In the genomic region with DNA sequence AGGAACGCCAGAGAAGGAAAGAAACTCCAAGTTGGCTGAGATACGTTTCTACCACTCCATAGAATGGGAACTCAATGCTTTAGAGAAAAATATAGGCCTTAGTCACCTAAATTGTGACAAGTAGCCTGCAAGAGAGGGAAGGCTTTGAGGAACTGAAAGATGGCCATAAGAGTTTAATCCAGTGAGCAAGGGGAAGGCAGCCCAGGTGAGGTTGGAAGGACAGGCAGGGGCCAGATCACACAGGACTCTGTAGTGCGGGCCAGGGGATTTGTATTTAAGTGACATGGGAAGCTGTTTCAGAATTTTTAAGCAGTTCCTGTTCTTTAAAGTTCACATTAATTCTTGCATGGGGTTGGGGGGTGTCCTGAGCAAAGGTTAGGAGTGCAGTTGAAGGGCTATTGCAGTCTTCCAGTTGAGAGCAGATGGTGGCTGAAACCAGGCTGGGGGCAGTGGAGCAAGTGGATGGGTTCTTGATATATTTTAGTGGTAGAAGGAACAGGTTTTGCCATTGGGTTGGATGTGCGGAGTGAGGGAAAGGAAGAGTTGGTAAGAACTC, we compare ENCODE assay signal across 11 cellular contexts.
DNase-seq lines count a peak whose midpoint lies in the region; ATAC-seq and TF ChIP-seq lines count a peak whose summit lies in the region.
"Had no signal": no experiment of that assay in that cellular context is flagged by ENCODE, and none has a peak within 500 bp of the region (broad histone marks: within the 10 kb centered on the region; RNA-seq: fewer than 3 reads in every experiment).

No MANE protein-coding gene starts in this region.

- H3K4me3 Mint-ChIP-seq in CD4-positive, alpha-beta T cell = no peak overlapping the region

- H3K4me3 ChIP-seq in hepatocyte = no peak overlapping the region
- H3K4me3 ChIP-seq: coronary artery had no signal

- H3K36me3 Mint-ChIP-seq in CD4-positive, alpha-beta T cell (ENCODE audit: low read depth) = no peaks in the 10 kb centered on the region

- H3K27ac ChIP-seq in CD4-positive, alpha-beta T cell (ENCODE audit: low read depth, low read length) = peak overlapping the region; percentile 39
- peak overlapping the region; percentile 62 for H3K27ac ChIP-seq in hepatocyte

- TF ChIP-seq CTCF in CD4-positive, alpha-beta T cell (IDR thresholded peaks at IDR 0.05) = no peak
- no peak for TF ChIP-seq CTCF in hepatocyte (IDR thresholded peaks at IDR 0.05; ENCODE audit: poor library complexity)

- peaks cover 5% of the 10 kb centered on the region for H3K4me1 ChIP-seq in hepatocyte (ENCODE audit: insufficient read depth)

- H3K4me2 ChIP-seq in hepatocyte = peak overlapping the region; percentile 57

- no peak for ATAC-seq in CD4-positive, alpha-beta T cell (ENCODE audit: poor library complexity)
- ATAC-seq in GM19463 (IDR thresholded peaks at IDR 0.05; ENCODE audit: unreplicated experiment) = peak; percentile 36
- peak; percentile 35 for ATAC-seq in HG03135 (IDR thresholded peaks at IDR 0.05; ENCODE audit: unreplicated experiment)
- ATAC-seq: Panc1 had no signal

- 92% methylated on average over 4 of the region's 4 CpGs for WGBS in hepatocyte (ENCODE audit: low lambda C conversion rate, missing lambda C conversion rate)

- no peak overlapping the region for H3K27ac Mint-ChIP-seq in CD4-positive, alpha-beta T cell

- H3K27me3 Mint-ChIP-seq in CD4-positive, alpha-beta T cell = no peaks in the 10 kb centered on the region

- H3K9me3 Mint-ChIP-seq in CD4-positive, alpha-beta T cell = no peaks in the 10 kb centered on the region

- no peaks in the 10 kb centered on the region for H3K27me3 ChIP-seq in CD4-positive, alpha-beta T cell (ENCODE audit: control insufficient read depth, insufficient read depth, low read length)
- H3K27me3 ChIP-seq in hepatocyte = no peaks in the 10 kb centered on the region

- POLR2A ChIA-PET in CD4-positive, alpha-beta T cell (lab: Charles Lee) = interaction anchor here (0.8 to 1.3 kb wide), 4 partner anchors 22 to 944 kb away, joined by 3 read pairs; a partner anchor contains a TSS

- CTCF ChIA-PET in CD4-positive, alpha-beta T cell (lab: Charles Lee) = no interaction called here

- intact Hi-C loops in CD4-positive, alpha-beta T cell (cut with DNase I, micrococcal nuclease) = loop anchor here (5.0 kb wide), 2 partner anchors 141 to 1576 kb away; a partner anchor contains a TSS

- no peaks in the 10 kb centered on the region for H3K9me3 ChIP-seq in CD4-positive, alpha-beta T cell (ENCODE audit: control insufficient read depth, low read length)
- H3K9me3 ChIP-seq in hepatocyte (ENCODE audit: low read depth) = no peaks in the 10 kb centered on the region

- H3K79me2 ChIP-seq in hepatocyte = no peaks in the 10 kb centered on the region

- no peaks in the 10 kb centered on the region for H3K36me3 ChIP-seq in hepatocyte (replicated peaks; ENCODE audit: insufficient read depth, low read depth)

- no peak overlapping the region for H2AFZ ChIP-seq in hepatocyte

- H3K4me1 Mint-ChIP-seq in CD4-positive, alpha-beta T cell (ENCODE audit: low read depth) = no peaks in the 10 kb centered on the region

- DNase-seq in CD4-positive, alpha-beta T cell = no peak
- DNase-seq in hepatocyte (ENCODE audit: low spot score) (no peak), SIG-M5 (lab: John Stamatoyannopoulos, UW) (no peak), NCI-H748 (lab: John Stamatoyannopoulos, UW; ENCODE audit: unreplicated experiment) (no peak), foreskin melanocyte (no peak)
- DNase-seq in stimulated activated CD4-positive, alpha-beta T cell treated with anti-CD3 and anti-CD28 coated beads, Interleukin-15, amount 100 ng/mL, for 24 hours = no peak
- DNase-seq: mammary epithelial cell had no signal

- no peaks in the 10 kb centered on the region for H4K20me1 ChIP-seq in hepatocyte (ENCODE audit: insufficient read depth, poor library complexity, severe bottlenecking)

- H3K9me2 ChIP-seq in hepatocyte (replicated peaks; ENCODE audit: insufficient read depth) = no peaks in the 10 kb centered on the region
